In the genomic region with DNA sequence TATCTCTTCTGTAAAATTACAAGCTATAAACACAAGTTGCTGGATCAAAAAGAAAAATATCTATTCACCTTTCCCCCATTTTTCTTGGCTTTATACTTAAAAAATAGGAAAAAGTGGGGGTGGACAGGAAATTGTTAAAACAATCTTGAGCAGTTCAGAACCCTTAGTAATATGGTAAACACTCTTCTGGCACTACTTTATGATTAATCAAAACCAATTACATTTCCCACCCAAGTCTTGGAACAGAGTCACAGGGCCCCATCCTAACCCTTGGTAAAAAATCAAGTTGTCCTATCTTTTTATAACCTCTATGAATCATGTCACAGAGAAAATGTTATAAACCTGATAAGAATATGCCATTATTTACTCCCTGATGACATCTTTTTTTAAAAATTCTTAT, we compare ENCODE assay signal across 9 cellular contexts.
"Had no signal": no experiment of that assay in that cellular context is flagged by ENCODE, and none has a peak within 500 bp of the region (broad histone marks: within the 10 kb centered on the region; RNA-seq: fewer than 3 reads in every experiment).

No MANE protein-coding gene starts in this region.

- H3K9me3 ChIP-seq: HAP-1 had no signal

- H3K27ac ChIP-seq: GM23248 had no signal

- H3K4me3 ChIP-seq: GM23248, GM23338, HAP-1 had no signal

- DNase-seq: GM23248, GOT3, H7, H9, HCEC 1CT, HFFc6 had no signal

- H3K36me3 ChIP-seq: HAP-1 had no signal

- H3K9me3 Mint-ChIP-seq: H9 had no signal

- H2AFZ ChIP-seq: GM23248, GM23338 had no signal

- H3K9ac ChIP-seq: GM23248 had no signal

- H3K27ac Mint-ChIP-seq: GM23338, H9, HFFc6 had no signal

- H3K4me2 ChIP-seq: GM23338 had no signal

- H3K4me1 ChIP-seq: HAP-1 had no signal

- ATAC-seq: GM23338, HCT116 had no signal

- H3K4me1 Mint-ChIP-seq: GM23338, H9 had no signal

- H3K4me3 Mint-ChIP-seq: GM23338, H9, HFFc6 had no signal
